Comparison of ENCODE assay signal across 10 cellular contexts in genomic region chr9:94908041-94908563, GRCh38.
DNase-seq lines count a peak whose midpoint lies in the region; ATAC-seq and TF ChIP-seq lines count a peak whose summit lies in the region.
"Had no signal": no experiment of that assay in that cellular context is flagged by ENCODE, and none has a peak within 500 bp of the region (broad histone marks: within the 10 kb centered on the region; RNA-seq: fewer than 3 reads in every experiment).

No MANE protein-coding gene starts in this region.

- H3K9me3 ChIP-seq in mesodermal cell (ENCODE audit: control insufficient read depth, low read length) (no peaks in the 10 kb centered on the region), tibial artery (no peaks in the 10 kb centered on the region)

- DNase-seq in NOMO-1 treated with dmso at 0.1 percent for 144 hours (lab: John Stamatoyannopoulos, UW; ENCODE audit: unreplicated experiment) (peak; percentile 34), dorsolateral prefrontal cortex (no peak), tibial artery (no peak), NCI-H2107 treated with DMSO at 0.1 percent for 48 hours (lab: John Stamatoyannopoulos, UW; ENCODE audit: unreplicated experiment) (no peak), NCI-H510A (lab: John Stamatoyannopoulos, UW) (no peak)
- DNase-seq: activated T-cell treated with anti-CD3 and anti-CD28 coated beads, Interleukin-2, amount 50 U/mL, for 48 hours; midbrain; NCI-H1105 had no signal

- H3K4me1 ChIP-seq in mesodermal cell (ENCODE audit: control insufficient read depth, insufficient read depth, low read length, poor library complexity, severe bottlenecking), result peaks cover 54% of the 10 kb centered on the region
- H3K4me1 ChIP-seq in tibial artery, result peaks cover 0 to 48% (median 25%) of the 10 kb centered on the region in 4 donors

- 86 to 89% methylated on average over 5 to 7 of the region's 9 CpGs for WGBS in mesodermal cell (ENCODE audit: insufficient coverage in 2 of 2), 2 experiments

- H3K27me3 ChIP-seq in dorsolateral prefrontal cortex (no peaks in the 10 kb centered on the region), tibial artery (no peaks in the 10 kb centered on the region)

- H3K27ac ChIP-seq in dorsolateral prefrontal cortex, result peak overlapping the region in 58 of 59 donors; percentile 63 to 100 (median 93)
- H3K27ac ChIP-seq in mesodermal cell (ENCODE audit: low read depth, low read length, severe bottlenecking), result peak overlapping the region; percentile 65
- peak overlapping the region; percentile 58 to 61 for H3K27ac ChIP-seq in tibial artery

- ATAC-seq in GM19397 (IDR thresholded peaks at IDR 0.05; ENCODE audit: unreplicated experiment), result no peak

- H3K36me3 ChIP-seq in mesodermal cell (ENCODE audit: control insufficient read depth, insufficient read depth, low read length) (no peaks in the 10 kb centered on the region), tibial artery (no peaks in the 10 kb centered on the region)

- TF ChIP-seq CTCF in dorsolateral prefrontal cortex (IDR thresholded peaks at IDR 0.05 in 54 of 56, conservative IDR thresholded peaks at IDR 0.05 in 2 of 56; ENCODE audit: low read depth in 1 of 56, partially characterized antibody in 56 of 56) (no peak), tibial artery (IDR thresholded peaks at IDR 0.05) (no peak)

- intact Hi-C loops in dorsolateral prefrontal cortex (cut with DNase I) (loop anchor here in 1 of 2 donors (5.0 kb wide), 1 partner anchor 219 kb away; no protein-coding TSS in a partner anchor), tibial artery (cut with DNase I; ENCODE audit: low total_unique reads) (no loop called here)

- no peak overlapping the region for H3K4me3 ChIP-seq in dorsolateral prefrontal cortex
- no peak overlapping the region for H3K4me3 ChIP-seq in mesodermal cell (ENCODE audit: extremely low read depth, insufficient read depth, low read length, poor library complexity, severe bottlenecking)
- no peak overlapping the region for H3K4me3 ChIP-seq in tibial artery
